In genomic region chr3:127134466-127134865, GRCh38 we compare ENCODE assay signal across 20 cellular contexts. TPM values are rescaled to one million over a fixed set of nuclear protein-coding genes. Genes with fewer than 3 reads are reported as not detected.
A peak's percentile ranks its signal among the peaks of the same experiment; 100 is the strongest.
DNase-seq lines count a peak whose midpoint lies in the region; ATAC-seq and TF ChIP-seq lines count a peak whose summit lies in the region.
"Had no signal": no experiment of that assay in that cellular context is flagged by ENCODE, and none has a peak within 500 bp of the region (broad histone marks: within the 10 kb centered on the region; RNA-seq: fewer than 3 reads in every experiment).

No MANE protein-coding gene starts in this region.

- no peaks in the 10 kb centered on the region for H3K79me1 ChIP-seq in neuronal stem cell (ENCODE audit: low read depth, low read length)

- H3K23ac ChIP-seq in neuronal stem cell (ENCODE audit: low read depth, low read length, poor library complexity) = no peak overlapping the region

- DNase-seq in T-helper 17 cell (no peak), hepatocyte (ENCODE audit: low spot score) (no peak), neuronal stem cell (ENCODE audit: low spot score) (no peak), NCI-H748 treated with DMSO at 0.1 percent for 48 hours (lab: John Stamatoyannopoulos, UW) (no peak), AML-193 (lab: John Stamatoyannopoulos, UW) (no peak)
- DNase-seq: COR-L47, DMS 273 treated with DMSO at 0.1 percent for 48 hours, DND-41, HCEC 1CT, IMR-90, PC-3, RPMI8226, SJCRH30 had no signal

- no peak overlapping the region for H2BK120ac ChIP-seq in neuronal stem cell (ENCODE audit: low read depth, low read length)

- H3K4me3 ChIP-seq in hepatocyte (no peak overlapping the region), neuronal stem cell (ENCODE audit: low read length in 2 of 2) (no peak overlapping the region)
- H3K4me3 ChIP-seq: SJCRH30 had no signal

- H2AFZ ChIP-seq in hepatocyte (no peak overlapping the region), neuronal stem cell (ENCODE audit: low read length) (no peak overlapping the region)

- H3K27me3 ChIP-seq in hepatocyte (peaks cover 55% of the 10 kb centered on the region), neuronal stem cell (ENCODE audit: control insufficient read depth in 3 of 3, insufficient read depth in 3 of 3, low read depth in 1 of 3, low read length in 3 of 3) (peaks cover 0 to 64% (median 21%) of the 10 kb centered on the region in 3 experiments)

- H3K4me1 ChIP-seq in hepatocyte (ENCODE audit: insufficient read depth) (peaks cover 4% of the 10 kb centered on the region), neuronal stem cell (ENCODE audit: control insufficient read depth in 2 of 2, insufficient read depth in 1 of 2, low read depth in 1 of 2, low read length in 2 of 2) (peaks cover 0 to 18% of the 10 kb centered on the region in 2 donors)

- peaks cover 0 to 4% (median 0%) of the 10 kb centered on the region in 5 experiments for H3K9me3 Mint-ChIP-seq in brain
- H3K9me3 Mint-ChIP-seq: CD14-positive monocyte had no signal

- no peak overlapping the region for H3K14ac ChIP-seq in neuronal stem cell (ENCODE audit: low read length)

- no peaks in the 10 kb centered on the region for H3K36me3 ChIP-seq in hepatocyte (replicated peaks; ENCODE audit: insufficient read depth, low read depth)
- no peaks in the 10 kb centered on the region for H3K36me3 ChIP-seq in neuronal stem cell (replicated peaks in 1 of 2; ENCODE audit: control insufficient read depth in 2 of 2, insufficient read depth in 2 of 2, low read length in 2 of 2)
- H3K36me3 ChIP-seq: SJCRH30 had no signal

- H3K4me1 Mint-ChIP-seq in T-helper 17 cell (peaks cover 10% of the 10 kb centered on the region), brain (peaks cover 72% of the 10 kb centered on the region)
- H3K4me1 Mint-ChIP-seq: CD14-positive monocyte had no signal

- H3K27ac Mint-ChIP-seq in T-helper 17 cell (no peak overlapping the region), brain (peak overlapping the region in 4 of 5 experiments; percentile 53 to 96 (median 76))

- H2BK12ac ChIP-seq in neuronal stem cell (ENCODE audit: low read length) = no peak overlapping the region

- no peak overlapping the region for H3K18ac ChIP-seq in neuronal stem cell (ENCODE audit: low read length)

- H4K8ac ChIP-seq in neuronal stem cell (ENCODE audit: low read depth, low read length) = no peak overlapping the region

- H3K79me2 ChIP-seq in hepatocyte = no peaks in the 10 kb centered on the region

- H3K9me2 ChIP-seq in hepatocyte (replicated peaks; ENCODE audit: insufficient read depth) = no peaks in the 10 kb centered on the region

- H3K4me3 Mint-ChIP-seq in T-helper 17 cell (peak overlapping the region; percentile 7), brain (peak overlapping the region; percentile 69 to 77 (median 74))

- H2BK15ac ChIP-seq in neuronal stem cell (ENCODE audit: low read length) = no peak overlapping the region

- peaks cover 6% of the 10 kb centered on the region for H3K36me3 Mint-ChIP-seq in T-helper 17 cell (ENCODE audit: low read depth)
- H3K36me3 Mint-ChIP-seq in brain = no peaks in the 10 kb centered on the region
- H3K36me3 Mint-ChIP-seq: CD14-positive monocyte had no signal

- H3K4ac ChIP-seq in neuronal stem cell (ENCODE audit: low read length) = no peak overlapping the region

- no peak for ATAC-seq in T-helper 17 cell
- ATAC-seq in GM21737 (IDR thresholded peaks at IDR 0.05; ENCODE audit: unreplicated experiment) = no peak

- no peak overlapping the region for H3K9ac ChIP-seq in neuronal stem cell (ENCODE audit: low read depth, low read length, poor library complexity)

- H2AK5ac ChIP-seq in neuronal stem cell (ENCODE audit: low read depth, low read length) = no peak overlapping the region

- H4K91ac ChIP-seq in neuronal stem cell (ENCODE audit: low read depth, low read length, poor library complexity) = peak overlapping the region; percentile 1

- no peaks in the 10 kb centered on the region for H3K9me3 ChIP-seq in T-helper 17 cell (ENCODE audit: control insufficient read depth, low read length, poor library complexity, severe bottlenecking)
- no peaks in the 10 kb centered on the region for H3K9me3 ChIP-seq in hepatocyte (ENCODE audit: low read depth)
- no peaks in the 10 kb centered on the region for H3K9me3 ChIP-seq in neuronal stem cell (replicated peaks in 1 of 2; ENCODE audit: control insufficient read depth in 2 of 2, insufficient read depth in 1 of 2, low read depth in 1 of 2, low read length in 2 of 2)
- H3K9me3 ChIP-seq: SJCRH30 had no signal

- 78% methylated on average over 7 of the region's 7 CpGs for WGBS in hepatocyte (ENCODE audit: low lambda C conversion rate, missing lambda C conversion rate)
- WGBS in neuronal stem cell (ENCODE audit: extremely low coverage in 2 of 2, insufficient read length in 2 of 2, insufficient replicate concordance in 1 of 2), 2 donors = no CpG with 5 or more reads among the region's 7 CpGs

- no peak overlapping the region for H2BK5ac ChIP-seq in neuronal stem cell (ENCODE audit: low read length)

- no peak for TF ChIP-seq CTCF in brain (conservative IDR thresholded peaks at IDR 0.05)
- no peak for TF ChIP-seq CTCF in hepatocyte (IDR thresholded peaks at IDR 0.05; ENCODE audit: poor library complexity)

- H3K27ac ChIP-seq in hepatocyte (no peak overlapping the region), neuronal stem cell (replicated peaks; ENCODE audit: low read length) (no peak overlapping the region)
- H3K27ac ChIP-seq: HL-60, SJCRH30 had no signal

- H3K27me3 Mint-ChIP-seq in T-helper 17 cell (peaks cover 84% of the 10 kb centered on the region), brain (peaks cover 14% of the 10 kb centered on the region)

- no peaks in the 10 kb centered on the region for H4K20me1 ChIP-seq in hepatocyte (ENCODE audit: insufficient read depth, poor library complexity, severe bottlenecking)

- H3K4me2 ChIP-seq in hepatocyte = peak overlapping the region; percentile 83
- H3K4me2 ChIP-seq in neuronal stem cell (ENCODE audit: insufficient read depth, low read length, poor library complexity, severe bottlenecking) = no peak overlapping the region

RNA-seq across cellular contexts. Expression of gene PRR23E, which starts 58.5 kb away (rescaled TPM):
- total RNA-seq in T-helper 17 cell (not detected), hepatocyte (not detected in 2 replicates)
- polyA plus RNA-seq in brain (ENCODE audit: insufficient read depth, low read depth, low replicate concordance) (not detected), hepatocyte (not detected in 2 replicates)
- not detected for polyA plus RNA-seq in neuronal stem cell (2013, experiment 1 of 2)
- polyA plus RNA-seq in neuronal stem cell (2013, experiment 2 of 2) = not detected
- total RNA-seq: G401, HT1080, IMR-90, M059J, PC-3, SJCRH30 had no signal
- polyA plus RNA-seq: CD14-positive monocyte, IMR-90 had no signal
